In the genomic region with DNA sequence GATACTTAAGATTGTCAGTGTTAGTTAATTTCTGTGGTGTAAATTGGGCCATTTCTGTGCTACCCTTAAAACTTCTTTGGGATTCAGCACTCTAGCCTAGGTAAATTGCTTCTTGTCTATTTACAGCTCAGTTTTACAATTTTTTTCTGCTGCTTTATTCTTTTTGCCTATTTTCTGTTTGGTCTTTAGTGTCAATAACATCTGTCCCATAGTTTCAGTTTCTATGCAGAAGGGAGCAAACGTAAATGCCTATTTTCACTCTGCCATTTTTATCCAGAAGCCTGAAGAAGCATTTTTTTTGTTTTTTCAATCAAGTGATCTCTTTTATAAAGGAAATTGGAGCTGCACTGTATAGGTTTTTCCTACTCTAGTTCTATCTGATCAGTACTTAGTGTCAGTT, we compare ENCODE assay signal across 1 cellular context.
TF ChIP-seq lines count a peak whose summit lies in the region.

No MANE protein-coding gene starts in this region.

TF ChIP-seq in GM12878, 131 proteins besides CTCF, POLR2A, EP300 and RAD21:
- TF ChIP-seq ZNF687 (IDR thresholded peaks at IDR 0.05) (no peak), RELA (IDR thresholded peaks at IDR 0.05; ENCODE audit: borderline replicate concordance, partially characterized antibody) (no peak), BMI1 (IDR thresholded peaks at IDR 0.05; ENCODE audit: borderline replicate concordance) (no peak), HSF1 (IDR thresholded peaks at IDR 0.05; ENCODE audit: low read depth, low read length) (no peak), ATF2 (IDR thresholded peaks at IDR 0.05; ENCODE audit: low read length) (no peak), DPF2 (IDR thresholded peaks at IDR 0.05) (peak; percentile 14; the same call in 1 of the 2 replicates), ZNF384 (IDR thresholded peaks at IDR 0.05; ENCODE audit: borderline replicate concordance, low read depth, low read length) (0 out of 2 replicates have a peak, but pooled peaks have one; percentile 22)
TF ChIP-seq in GM12878: peak in this region for 2.
